ENCODE assay signal across 7 cellular contexts in genomic region chr19:48390188-48391099, GRCh38. TPM values are rescaled to one million over a fixed set of nuclear protein-coding genes. Genes with fewer than 3 reads are reported as not detected.
DNase-seq lines count a peak whose midpoint lies in the region; ATAC-seq and TF ChIP-seq lines count a peak whose summit lies in the region.

No MANE protein-coding gene starts in this region.

- H4K91ac ChIP-seq in IMR-90 (ENCODE audit: insufficient read depth, low read depth, low read length), result peak overlapping the region; percentile 80

- peak overlapping the region; percentile 89 for H3K56ac ChIP-seq in IMR-90 (ENCODE audit: extremely low read depth, insufficient read depth, low read length)

- peak overlapping the region; percentile 99 for H3K27ac ChIP-seq in IMR-90 (ENCODE audit: insufficient read depth, low read length)
- H3K27ac ChIP-seq in body of pancreas, result peak overlapping the region; percentile 70 to 89 (median 87)
- H3K27ac ChIP-seq in iPS DF 6.9 (ENCODE audit: low read length), result no peak overlapping the region
- H3K27ac ChIP-seq in sigmoid colon, result peak overlapping the region; percentile 87 to 94 (median 93)

- H3K18ac ChIP-seq in IMR-90 (ENCODE audit: low read depth, low read length), result peak overlapping the region; percentile 95

- ATAC-seq in IMR-90 (ENCODE audit: low read depth) (peak; percentile 67), body of pancreas (peak; percentile 76), HG03469 (IDR thresholded peaks at IDR 0.05; ENCODE audit: unreplicated experiment) (no peak)

- H3K23ac ChIP-seq in IMR-90 (ENCODE audit: low read depth, low read length), result peak overlapping the region; percentile 88

- peak overlapping the region; percentile 95 for H3K14ac ChIP-seq in IMR-90 (replicated peaks; ENCODE audit: low read depth, low read length)

- BruUV-seq in IMR-90 (replicated peaks; lab: Mats Ljungman, UMichigan), result no TSS peak

- H3K79me1 ChIP-seq in IMR-90 (ENCODE audit: low read depth in 1 of 2, low read length in 2 of 2), result peaks cover 14 to 48% of the 10 kb centered on the region in 2 experiments

- no peak for TF ChIP-seq EP300 in sigmoid colon (IDR thresholded peaks at IDR 0.05)

- in situ Hi-C loops in IMR-90 (cut with MboI; ENCODE audit: low sequenced_read_pairs), result no loop called here

- H3K4me2 ChIP-seq in IMR-90 (ENCODE audit: low read depth, low read length), result peak overlapping the region; percentile 99

- H3K27me3 ChIP-seq in IMR-90 (ENCODE audit: control insufficient read depth, insufficient read depth, low read length) (peaks cover 26% of the 10 kb centered on the region), body of pancreas (peaks cover 0 to 21% of the 10 kb centered on the region in 2 donors), iPS DF 6.9 (ENCODE audit: control insufficient read depth, insufficient read depth, low read length) (peaks cover 9% of the 10 kb centered on the region; the same call in 1 of the 2 replicates), sigmoid colon (peaks cover 17 to 36% (median 34%) of the 10 kb centered on the region in 3 donors)

- H2AFZ ChIP-seq in IMR-90 (replicated peaks; ENCODE audit: low read length, poor library complexity), result peak overlapping the region; percentile 95

- H3K9me3 ChIP-seq in IMR-90 (ENCODE audit: control insufficient read depth, insufficient read depth, low read length), result no peaks in the 10 kb centered on the region
- H3K9me3 ChIP-seq in body of pancreas, result no peaks in the 10 kb centered on the region
- H3K9me3 ChIP-seq in iPS DF 6.9 (ENCODE audit: control insufficient read depth, insufficient read depth, low read length), result no peaks in the 10 kb centered on the region
- H3K9me3 ChIP-seq in sigmoid colon, result no peaks in the 10 kb centered on the region

- dilution Hi-C loops in IMR-90 (cut with HindIII; ENCODE audit: low sequenced_read_pairs, unreplicated experiment), result no loop called here

- H3K9ac ChIP-seq in IMR-90 (ENCODE audit: low read depth, low read length), result peak overlapping the region; percentile 99

- 0% methylated on average over 9 of the region's 24 CpGs; no CpG with 5 or more reads in 1 of the 2 experiments for WGBS in IMR-90 (ENCODE audit: extremely low coverage in 2 of 2, insufficient read length in 1 of 2), 2 experiments
- 0 to 2% methylated on average over 9 to 23 of the region's 24 CpGs for WGBS in body of pancreas, 2 donors
- no CpG with 5 or more reads among the region's 24 CpGs for WGBS in iPS DF 6.9 (ENCODE audit: insufficient coverage, insufficient read length)
- WGBS in sigmoid colon, 2 donors, result 2 to 6% methylated on average over 24 of the region's 24 CpGs

- H3K4me1 ChIP-seq in IMR-90 (ENCODE audit: control insufficient read depth, insufficient read depth, low read length) (peaks cover 7% of the 10 kb centered on the region; the same call in 1 of the 2 replicates), body of pancreas (peaks cover 30% of the 10 kb centered on the region), iPS DF 6.9 (ENCODE audit: control insufficient read depth, insufficient read depth, low read length) (peaks cover 6% of the 10 kb centered on the region), sigmoid colon (peaks cover 0 to 36% (median 30%) of the 10 kb centered on the region in 4 donors)

- H3K4me3 ChIP-seq in GM12875 (ENCODE audit: low read depth, low read length) (peak overlapping the region; percentile 82), IMR-90 (ENCODE audit: insufficient read depth, low read depth, low read length) (peak overlapping the region; percentile 99), body of pancreas (peak overlapping the region; percentile 89 to 90), iPS DF 6.9 (ENCODE audit: low read length) (peak overlapping the region; percentile 96), sigmoid colon (peak overlapping the region; percentile 74 to 98 (median 90))

- H3K9me1 ChIP-seq in IMR-90 (ENCODE audit: insufficient read depth, low read length), result peaks cover 4% of the 10 kb centered on the region; the same call in 1 of the 2 replicates

- POLR2A ChIA-PET in IMR-90 (lab: Charles Lee; ENCODE audit: unreplicated experiment), result no interaction called here

- H3K4ac ChIP-seq in IMR-90 (ENCODE audit: low read depth, low read length), result peak overlapping the region; percentile 97

- peak overlapping the region; percentile 89 to 91 for H4K8ac ChIP-seq in IMR-90 (ENCODE audit: low read depth in 2 of 2, low read length in 2 of 2)

- peaks cover 24% of the 10 kb centered on the region for H3K36me3 ChIP-seq in IMR-90 (ENCODE audit: control insufficient read depth, insufficient read depth, low read length)
- H3K36me3 ChIP-seq in body of pancreas (replicated peaks in 1 of 2; ENCODE audit: insufficient read depth in 1 of 2, low read depth in 2 of 2), result peaks cover 6% of the 10 kb centered on the region in 2 donors
- peaks cover 13% of the 10 kb centered on the region for H3K36me3 ChIP-seq in iPS DF 6.9 (ENCODE audit: control insufficient read depth, insufficient read depth, low read length)
- peaks cover 6 to 40% (median 30%) of the 10 kb centered on the region in 4 donors for H3K36me3 ChIP-seq in sigmoid colon

- H2AK9ac ChIP-seq in IMR-90 (replicated peaks; ENCODE audit: low read depth, low read length, poor library complexity), result peak overlapping the region; percentile 100

- no peak overlapping the region for H2BK20ac ChIP-seq in IMR-90 (ENCODE audit: low read depth, low read length)

- CTCF ChIA-PET in IMR-90 (lab: Yijun Ruan, JAX), result interaction anchor here (0.5 to 1.7 kb wide), 11 partner anchors 16 to 106 kb away, joined by 3 to 7 read pairs (median 4); partner anchors contain the start of genes SYNGR4 and TMEM143

- peak; percentile 43; the same call in 1 of the 2 replicates for TF ChIP-seq RAD21 in IMR-90 (IDR thresholded peaks at IDR 0.05; ENCODE audit: low read length)

- peak overlapping the region; percentile 99 for H4K5ac ChIP-seq in IMR-90 (ENCODE audit: low read depth, low read length)

- peaks cover 11% of the 10 kb centered on the region; the same call in 1 of the 2 replicates for H4K20me1 ChIP-seq in IMR-90 (ENCODE audit: insufficient read depth, low read length)

- TF ChIP-seq POLR2A in IMR-90 (IDR thresholded peaks at IDR 0.05; ENCODE audit: low read depth, low read length) (no peak; the same call in 1 of the 2 replicates), body of pancreas (IDR thresholded peaks at IDR 0.05) (peak in 2 of 3 donors; percentile 42 to 56), sigmoid colon (IDR thresholded peaks at IDR 0.05) (no peak)

- 0 out of 2 replicates have a peak overlapping the region, but pooled peaks have one; percentile 39 for H2BK120ac ChIP-seq in IMR-90 (ENCODE audit: low read depth, low read length)

- peak; percentile 62 for TF ChIP-seq CTCF in GM12875 (IDR thresholded peaks at IDR 0.05; ENCODE audit: borderline replicate concordance, insufficient read depth, low read depth, low read length)
- TF ChIP-seq CTCF in IMR-90 (conservative IDR thresholded peaks at IDR 0.05; ENCODE audit: low read depth, low read length), result peak; percentile 67
- TF ChIP-seq CTCF in body of pancreas (IDR thresholded peaks at IDR 0.05), result peak; percentile 57 to 82 (median 67)
- peak; percentile 42 to 82 (median 74) for TF ChIP-seq CTCF in sigmoid colon (IDR thresholded peaks at IDR 0.05)

- no peak overlapping the region for H2BK15ac ChIP-seq in IMR-90 (ENCODE audit: low read depth, low read length)

- H2BK5ac ChIP-seq in IMR-90 (ENCODE audit: low read depth, low read length, poor library complexity, severe bottlenecking), result peak overlapping the region; percentile 88

- DNase-seq in IMR-90 (peak; percentile 49), T1000 (lab: John Stamatoyannopoulos, UW) (peak; percentile 44), body of pancreas (peak; percentile 68 to 72 (median 70)), iPS DF 6.9 (ENCODE audit: low read depth, low spot score) (no peak), sigmoid colon (peak; percentile 82)

- peak overlapping the region; percentile 98 for H2AK5ac ChIP-seq in IMR-90 (ENCODE audit: low read depth, low read length)

- intact Hi-C loops in IMR-90 (cut with micrococcal nuclease) (loop anchor here (1.0 to 10.0 kb wide), 2 partner anchors 55 to 66 kb away; partner anchors contain the start of genes EMP3 and GRWD1), body of pancreas (cut with DNase I) (no loop called here), sigmoid colon (cut with DNase I) (loop anchor here (1.0 to 5.0 kb wide), 3 partner anchors 26 to 102 kb away; partner anchors contain the start of gene SYNGR4)

RNA-seq across cellular contexts. Expression of gene KDELR1, which starts 0.9 kb away (rescaled TPM):
- total RNA-seq in IMR-90 (2012; rRNA removed), result 57.8 and 58.8 TPM in 2 replicates
- polyA plus RNA-seq in IMR-90 (2012; rRNA removed), result 171 and 180 TPM in 2 replicates
- 156 and 249 TPM in 2 replicates for polyA plus RNA-seq in IMR-90 (2012; cell fraction: cytosol; rRNA removed)
- 112 and 118 TPM in 2 replicates for polyA plus RNA-seq in IMR-90 (2012; cell fraction: nucleus; rRNA removed; ENCODE audit: low replicate concordance)
- total RNA-seq in body of pancreas, result 10 to 100 TPM; 47.5 to 51.4 TPM
- total RNA-seq in sigmoid colon, result 100 to 1,000 TPM in 1 of 4 donors, 10 to 100 TPM in 3; 61.5 to 109 (median 71.1) TPM
- polyA plus RNA-seq in sigmoid colon, result 100 to 1,000 TPM in 1 of 3 donors, 10 to 100 TPM in 2; 74.7 to 195 (median 87.7) TPM

RNA-seq across cellular contexts. Expression of gene GRIN2D, which starts 3.0 kb away (rescaled TPM):
- total RNA-seq in IMR-90 (2012; rRNA removed) (under 0.01 TPM in 2 replicates), body of pancreas (1 to 10 TPM in 1 of 2 donors, under 1 TPM in 1; 0.26 to 2.0 TPM), sigmoid colon (under 1 TPM in 3 of 4 donors, not detected in 1; under 0.01 to 0.36 (median 0.16) TPM)
- polyA plus RNA-seq in IMR-90 (2012; rRNA removed) (0.23 and 0.24 TPM in 2 replicates), sigmoid colon (under 1 TPM in 1 of 3 donors, not detected in 2; 0.26 TPM)
- polyA plus RNA-seq in IMR-90 (2012; cell fraction: cytosol; rRNA removed), result 0.16 and 0.30 TPM in 2 replicates
- 0.30 and 0.69 TPM in 2 replicates for polyA plus RNA-seq in IMR-90 (2012; cell fraction: nucleus; rRNA removed; ENCODE audit: low replicate concordance)

RNA-seq across cellular contexts. Expression of gene SYNGR4, which starts 26.3 kb away (rescaled TPM):
- total RNA-seq in IMR-90 (2012; rRNA removed) (not detected in 2 replicates), body of pancreas (under 1 TPM in 1 of 2 donors, not detected in 1; 0.78 TPM), sigmoid colon (not detected)
- polyA plus RNA-seq in IMR-90 (2012; rRNA removed) (not detected in 2 replicates), sigmoid colon (under 1 TPM in 1 of 3 donors, not detected in 2; 0.25 TPM)
- 0.08 TPM in 1 of 2 replicates, not detected in the other for polyA plus RNA-seq in IMR-90 (2012; cell fraction: cytosol; rRNA removed)
- polyA plus RNA-seq in IMR-90 (2012; cell fraction: nucleus; rRNA removed; ENCODE audit: low replicate concordance), result not detected in 2 replicates

RNA-seq across cellular contexts. Expression of gene TMEM143, which starts 26.7 kb away (rescaled TPM):
- total RNA-seq in IMR-90 (2012; rRNA removed), result 1.1 and 1.3 TPM in 2 replicates
- 7.6 and 8.6 TPM in 2 replicates for polyA plus RNA-seq in IMR-90 (2012; rRNA removed)
- 4.5 and 6.5 TPM in 2 replicates for polyA plus RNA-seq in IMR-90 (2012; cell fraction: cytosol; rRNA removed)
- 39.2 and 52.3 TPM in 2 replicates for polyA plus RNA-seq in IMR-90 (2012; cell fraction: nucleus; rRNA removed; ENCODE audit: low replicate concordance)
- 10 to 100 TPM; 14.5 to 16.1 TPM for total RNA-seq in body of pancreas
- total RNA-seq in sigmoid colon, result 1 to 10 TPM; 5.4 to 8.9 (median 6.8) TPM
- polyA plus RNA-seq in sigmoid colon, result 1 to 10 TPM; 4.2 to 8.7 (median 5.4) TPM

RNA-seq across cellular contexts. Expression of gene GRWD1, which starts 55.3 kb away (rescaled TPM):
- total RNA-seq in IMR-90 (2012; rRNA removed) (22.0 and 32.5 TPM in 2 replicates), body of pancreas (10 to 100 TPM; 11.9 TPM), sigmoid colon (10 to 100 TPM; 12.5 to 25.5 (median 17.6) TPM)
- polyA plus RNA-seq in IMR-90 (2012; rRNA removed) (22.5 and 25.2 TPM in 2 replicates), sigmoid colon (10 to 100 TPM in 1 of 3 donors, 1 to 10 TPM in 2; 7.8 to 21.5 (median 9.9) TPM)
- polyA plus RNA-seq in IMR-90 (2012; cell fraction: cytosol; rRNA removed), result 20.0 and 42.6 TPM in 2 replicates
- 13.1 and 26.6 TPM in 2 replicates for polyA plus RNA-seq in IMR-90 (2012; cell fraction: nucleus; rRNA removed; ENCODE audit: low replicate concordance)

Comparison
In these comparisons a context has a peak if more than half of its experiments do, and no peak if none do; other contexts are left out.
1. POLR2A ChIP-seq: peak in body of pancreas (2 of 3); none in IMR-90 (single experiment) and sigmoid colon (0 of 2).
2. Peak in every context shown above with its lines, with median percentiles within 50 percentile points of each other: H3K4me3 ChIP-seq and CTCF ChIP-seq.